Comparison of ENCODE assay signal across 19 cellular contexts in genomic region chr1:216847385-216848036, GRCh38.
A peak's percentile ranks its signal among the peaks of the same experiment; 100 is the strongest.
DNase-seq lines count a peak whose midpoint lies in the region; ATAC-seq and TF ChIP-seq lines count a peak whose summit lies in the region.
"Had no signal": no experiment of that assay in that cellular context is flagged by ENCODE, and none has a peak within 500 bp of the region (broad histone marks: within the 10 kb centered on the region; RNA-seq: fewer than 3 reads in every experiment).

No MANE protein-coding gene starts in this region.

- no peak overlapping the region for H3K9ac ChIP-seq in trophoblast cell (ENCODE audit: low read length)
- H3K9ac ChIP-seq: neural progenitor cell had no signal

- H3K27me3 ChIP-seq in BJ (ENCODE audit: control insufficient read depth, insufficient read depth, low read length) (no peaks in the 10 kb centered on the region), esophagus muscularis mucosa (no peaks in the 10 kb centered on the region), trophoblast cell (ENCODE audit: insufficient read depth, low read length) (no peaks in the 10 kb centered on the region)
- H3K27me3 ChIP-seq: esophagus squamous epithelium, neural progenitor cell, Peyer's patch had no signal

- H2BK12ac ChIP-seq in trophoblast cell (ENCODE audit: low read length) = peak overlapping the region; percentile 50

- H3K36me3 ChIP-seq in BJ (ENCODE audit: control insufficient read depth, insufficient read depth, low read length) (no peaks in the 10 kb centered on the region), esophagus muscularis mucosa (no peaks in the 10 kb centered on the region), trophoblast cell (ENCODE audit: control insufficient read depth in 1 of 2, insufficient read depth in 2 of 2, low read length in 2 of 2) (no peaks in the 10 kb centered on the region)
- H3K36me3 ChIP-seq: esophagus squamous epithelium, neural progenitor cell, Peyer's patch had no signal

- WGBS in esophagus muscularis mucosa = 60% methylated on average over 6 of the region's 6 CpGs
- WGBS in trophoblast cell (ENCODE audit: extremely low coverage, insufficient coverage, insufficient read length) = no CpG with 5 or more reads among the region's 6 CpGs

- TF ChIP-seq CTCF in BJ (IDR thresholded peaks at IDR 0.05; ENCODE audit: insufficient read depth, low read depth, low read length) (no peak), esophagus muscularis mucosa (IDR thresholded peaks at IDR 0.05) (no peak)

- H4K12ac ChIP-seq in trophoblast cell (ENCODE audit: low read depth, low read length) = no peak overlapping the region

- no peak overlapping the region for H2AFZ ChIP-seq in trophoblast cell (ENCODE audit: insufficient read depth, low read length, poor library complexity)
- H2AFZ ChIP-seq: neural progenitor cell had no signal

- H3K79me2 ChIP-seq in trophoblast cell (ENCODE audit: control insufficient read depth, insufficient read depth, low read length, poor library complexity) = no peaks in the 10 kb centered on the region

- H3K4ac ChIP-seq in trophoblast cell (ENCODE audit: low read depth, low read length) = no peak overlapping the region

- CTCF ChIA-PET in BJ (lab: Yijun Ruan, JAX) = no interaction called here

- no peak for TF ChIP-seq EP300 in esophagus muscularis mucosa (IDR thresholded peaks at IDR 0.05)

- no peak overlapping the region for H4K8ac ChIP-seq in trophoblast cell (ENCODE audit: low read depth, low read length)

- H4K91ac ChIP-seq in trophoblast cell (ENCODE audit: low read depth, low read length) = no peak overlapping the region

- H3K23ac ChIP-seq in trophoblast cell (ENCODE audit: low read length) = no peak overlapping the region

- ATAC-seq in stimulated activated naive CD8-positive, alpha-beta T cell treated with anti-CD3 and anti-CD28 coated beads, Interleukin-15, Interleukin-2, amounts not matched to agents 100 U/mL and 50 U/mL, for 24 hours = no peak
- no peak for ATAC-seq in GM21360 (IDR thresholded peaks at IDR 0.05; ENCODE audit: unreplicated experiment)
- ATAC-seq: activated naive CD4-positive, alpha-beta T cell treated with anti-CD3 and anti-CD28 coated beads, Interleukin-2, amount 50 U/mL, for 72 hours had no signal

- H3K4me2 ChIP-seq in trophoblast cell (ENCODE audit: low read length) = no peak overlapping the region
- H3K4me2 ChIP-seq: neural progenitor cell had no signal

- H3K4me1 ChIP-seq in esophagus muscularis mucosa (peaks cover 0 to 10% (median 3%) of the 10 kb centered on the region in 4 donors), trophoblast cell (ENCODE audit: control insufficient read depth in 1 of 2, insufficient read depth in 2 of 2, low read length in 2 of 2) (peaks cover 0 to 5% of the 10 kb centered on the region in 2 experiments)
- H3K4me1 ChIP-seq: esophagus squamous epithelium, neural progenitor cell, Peyer's patch had no signal

- H3K9me3 ChIP-seq in esophagus muscularis mucosa = no peaks in the 10 kb centered on the region
- no peaks in the 10 kb centered on the region for H3K9me3 ChIP-seq in trophoblast cell (ENCODE audit: insufficient read depth, low read depth, low read length)
- H3K9me3 ChIP-seq: esophagus squamous epithelium, Peyer's patch had no signal

- H2BK5ac ChIP-seq in trophoblast cell (ENCODE audit: low read depth, low read length, poor library complexity) = no peak overlapping the region

- TF ChIP-seq POLR2A in esophagus muscularis mucosa (IDR thresholded peaks at IDR 0.05; ENCODE audit: low read depth) = no peak

- intact Hi-C loops in esophagus muscularis mucosa (cut with DNase I) = no loop called here

- H3K27ac ChIP-seq in esophagus muscularis mucosa (replicated peaks in 1 of 4) (peak overlapping the region in 3 of 4 donors; percentile 32 to 54 (median 46)), trophoblast cell (ENCODE audit: low read depth, low read length) (no peak overlapping the region)
- H3K27ac ChIP-seq: esophagus squamous epithelium, neural progenitor cell, Peyer's patch had no signal

- H3K14ac ChIP-seq in trophoblast cell (ENCODE audit: low read length) = no peak overlapping the region

- POLR2A ChIA-PET in BJ (lab: Charles Lee) = no interaction called here

- H3K4me3 ChIP-seq in BJ (ENCODE audit: low read depth, low read length) = no peak overlapping the region
- H3K4me3 ChIP-seq in esophagus muscularis mucosa = no peak overlapping the region
- no peak overlapping the region for H3K4me3 ChIP-seq in trophoblast cell (ENCODE audit: low read depth, low read length)
- H3K4me3 ChIP-seq: esophagus squamous epithelium, neural progenitor cell, Peyer's patch had no signal

- H3K79me1 ChIP-seq in trophoblast cell (ENCODE audit: low read length) = no peaks in the 10 kb centered on the region

- DNase-seq in BJ (ENCODE audit: low read depth) (peak; percentile 4), NCI-H226 (peak; percentile 62), esophagus muscularis mucosa (ENCODE audit: extremely low spot score) (no peak), trophoblast cell (peak in 1 of 2 donors; percentile 3), AG20443 (ENCODE audit: low spot score) (no peak), AML-193 (lab: John Stamatoyannopoulos, UW) (no peak)
- DNase-seq in stimulated activated naive CD8-positive, alpha-beta T cell treated with anti-CD3 and anti-CD28 coated beads, Interleukin-15, Interleukin-2, amounts not matched to agents 100 U/mL and 50 U/mL, for 24 hours = no peak
- DNase-seq: activated CD4-positive, alpha-beta T cell treated with anti-CD3 and anti-CD28 coated beads, Interleukin-2, amount 50 U/mL, for 48 hours; activated T-cell treated with anti-CD3 and anti-CD28 coated beads, Interleukin-2, amount 50 U/mL, for 1 hour; esophagus squamous epithelium; GDM1; left cardiac atrium; MV-4-11; NCI-H774; Peyer's patch; retina had no signal

- no peak overlapping the region for H2BK120ac ChIP-seq in trophoblast cell (ENCODE audit: insufficient read depth, low read length, poor library complexity)

- H3K18ac ChIP-seq in trophoblast cell (ENCODE audit: low read length) = no peak overlapping the region

- no peak overlapping the region for H2AK5ac ChIP-seq in trophoblast cell (ENCODE audit: low read length)

Comparison
In these comparisons a context has a peak if more than half of its experiments do, and no peak if none do; other contexts are left out.
1. DNase-seq: peak in BJ (single experiment) and NCI-H226 (single experiment); none in esophagus muscularis mucosa (single experiment), stimulated activated naive CD8-positive, alpha-beta T cell treated with anti-CD3 and anti-CD28 coated beads, Interleukin-15, Interleukin-2, amounts not matched to agents 100 U/mL and 50 U/mL, for 24 hours (single experiment), AG20443 (single experiment) and AML-193 (0 of 2).